ENCODE assay signal across 24 cellular contexts in the genomic region with DNA sequence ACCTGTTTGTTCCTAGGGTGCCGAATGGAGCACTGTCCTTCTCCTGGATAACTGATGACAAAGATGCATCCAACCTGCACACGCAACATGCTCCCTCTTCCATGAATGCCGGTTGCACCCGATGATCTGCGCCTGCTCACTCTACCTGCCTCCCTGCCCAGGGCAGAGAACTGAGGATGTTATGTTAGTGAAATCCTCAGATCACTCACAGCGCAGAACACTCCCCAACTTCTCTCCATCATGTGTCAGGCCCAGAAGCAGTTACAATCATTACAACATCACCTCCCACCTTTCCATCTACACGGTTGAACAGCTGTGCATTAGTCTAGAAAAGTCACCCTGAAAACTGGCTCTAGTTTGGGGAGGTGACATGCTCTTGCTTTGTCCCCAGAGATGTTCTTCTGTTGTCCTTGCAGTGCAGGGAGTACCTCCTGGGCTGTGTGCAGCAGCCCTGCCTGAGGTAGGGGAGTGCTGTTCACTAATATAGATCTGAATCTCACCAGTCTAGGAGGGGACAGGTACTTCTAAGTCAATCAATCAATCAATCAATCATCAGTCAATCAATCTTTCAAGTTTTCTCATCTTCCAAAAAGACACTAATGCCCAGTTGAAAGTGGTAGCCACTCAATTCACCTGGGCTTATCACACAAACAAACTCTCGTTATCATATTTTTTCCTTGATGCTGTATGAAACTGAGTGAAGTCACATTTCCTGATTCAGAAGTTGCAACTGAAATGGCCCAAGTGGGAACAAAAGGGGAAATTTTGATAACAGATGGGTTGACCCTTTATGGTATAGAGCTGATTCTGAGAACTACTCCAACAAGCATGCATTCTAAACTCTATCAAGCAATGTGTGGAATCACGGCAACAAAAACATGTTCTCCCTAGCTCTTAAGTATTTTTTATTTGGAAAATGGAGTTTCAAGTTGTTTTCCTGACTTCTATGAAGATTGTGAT. TPM values are rescaled to one million over a fixed set of nuclear protein-coding genes. Genes with fewer than 3 reads are reported as not detected.
A peak's percentile ranks its signal among the peaks of the same experiment; 100 is the strongest.
DNase-seq lines count a peak whose midpoint lies in the region; ATAC-seq and TF ChIP-seq lines count a peak whose summit lies in the region.
"Had no signal": no experiment of that assay in that cellular context is flagged by ENCODE, and none has a peak within 500 bp of the region (broad histone marks: within the 10 kb centered on the region; RNA-seq: fewer than 3 reads in every experiment).

No MANE protein-coding gene starts in this region.

- no peak for TF ChIP-seq EP300 in SK-N-SH (IDR thresholded peaks at IDR 0.05; ENCODE audit: borderline replicate concordance in 1 of 2, low read depth in 1 of 2, low read length in 1 of 2)

- H3K79me2 ChIP-seq in SK-N-SH (ENCODE audit: insufficient read depth), result no peaks in the 10 kb centered on the region
- H3K79me2 ChIP-seq in parathyroid adenoma, result no peaks in the 10 kb centered on the region

- DNase-seq in SK-N-SH (no peak), HEK293T (ENCODE audit: extremely low spot score) (peak; percentile 2), dorsolateral prefrontal cortex (no peak), testis (no peak), globus pallidus (ENCODE audit: low spot score) (no peak)
- no peak for DNase-seq in stimulated activated CD4-positive, alpha-beta T cell treated with anti-CD3 and anti-CD28 coated beads, Interleukin-1b, Interleukin-23, amount 100 ng/mL, for 48 hours
- DNase-seq: activated CD4-positive, alpha-beta T cell treated with anti-CD3 and anti-CD28 coated beads for 1 hour; AML-193; COR-L47; effector CD4-positive, alpha-beta T cell; NCI-H1105 treated with DMSO at 0.1 percent for 48 hours; NCI-H2081 treated with DMSO at 0.1 percent for 48 hours; NCI-H446 treated with DMSO at 0.1 percent for 48 hours; spleen; SW 1271 had no signal

- TF ChIP-seq CTCF in SK-N-SH (IDR thresholded peaks at IDR 0.05) (no peak), dorsolateral prefrontal cortex (IDR thresholded peaks at IDR 0.05 in 54 of 56, conservative IDR thresholded peaks at IDR 0.05 in 2 of 56; ENCODE audit: low read depth in 1 of 56, partially characterized antibody in 56 of 56) (no peak), parathyroid adenoma (IDR thresholded peaks at IDR 0.05) (no peak), testis (IDR thresholded peaks at IDR 0.05) (no peak)

- H3F3A ChIP-seq in SK-N-SH (replicated peaks; ENCODE audit: insufficient read depth), result peaks cover 13% of the 10 kb centered on the region

- peak overlapping the region; percentile 82 to 93 for H3K27ac ChIP-seq in SK-N-SH (ENCODE audit: low read depth in 2 of 2, low read length in 1 of 2)
- peak overlapping the region in 47 of 59 donors; percentile 20 to 85 (median 69) for H3K27ac ChIP-seq in dorsolateral prefrontal cortex
- peak overlapping the region; percentile 44 for H3K27ac ChIP-seq in parathyroid adenoma
- no peak overlapping the region for H3K27ac ChIP-seq in testis
- H3K27ac ChIP-seq: 22Rv1, breast epithelium had no signal

- CTCF ChIA-PET in SK-N-SH (lab: Yijun Ruan, JAX), result interaction anchor here (1.1 to 7.7 kb wide), 7 partner anchors 14 to 163 kb away, joined by 3 to 39 read pairs (median 4); a partner anchor contains a TSS
- CTCF ChIA-PET in HEK293T (lab: Yijun Ruan, JAX), result interaction anchor here (1.2 to 2.0 kb wide), 2 partner anchors 14 to 149 kb away, joined by 4 to 7 read pairs; no protein-coding TSS in a partner anchor

- no peak overlapping the region for H3K9ac ChIP-seq in SK-N-SH
- no peak overlapping the region for H3K9ac ChIP-seq in parathyroid adenoma

- H3K27me3 ChIP-seq in SK-N-SH (ENCODE audit: insufficient read depth), result no peaks in the 10 kb centered on the region
- H3K27me3 ChIP-seq in dorsolateral prefrontal cortex, result no peaks in the 10 kb centered on the region
- no peaks in the 10 kb centered on the region for H3K27me3 ChIP-seq in parathyroid adenoma (ENCODE audit: control insufficient read depth, insufficient read depth, low read length)
- no peaks in the 10 kb centered on the region for H3K27me3 ChIP-seq in testis
- H3K27me3 ChIP-seq: breast epithelium, gastrocnemius medialis had no signal

- no peaks in the 10 kb centered on the region for H4K20me1 ChIP-seq in SK-N-SH (ENCODE audit: insufficient read depth)

- H3K9me3 ChIP-seq in SK-N-SH, result no peaks in the 10 kb centered on the region
- H3K9me3 ChIP-seq in parathyroid adenoma (ENCODE audit: control insufficient read depth, low read length), result no peaks in the 10 kb centered on the region
- H3K9me3 ChIP-seq in testis, result no peaks in the 10 kb centered on the region
- H3K9me3 ChIP-seq: breast epithelium, gastrocnemius medialis, spleen had no signal

- H2AFZ ChIP-seq in SK-N-SH (ENCODE audit: low read depth) (no peak overlapping the region), parathyroid adenoma (no peak overlapping the region)

- peak overlapping the region; percentile 57; the same call in 1 of the 2 replicates for H3K4me2 ChIP-seq in SK-N-SH
- no peak overlapping the region for H3K4me2 ChIP-seq in parathyroid adenoma (ENCODE audit: low read length)

- no peak for TF ChIP-seq POLR2A in testis (IDR thresholded peaks at IDR 0.05)

- WGBS in SK-N-SH (ENCODE audit: low lambda C conversion rate), result 96% methylated on average over 9 of the region's 9 CpGs
- 89 to 95% methylated on average over 9 of the region's 9 CpGs for WGBS in testis, 2 donors

- peaks cover 12 to 30% of the 10 kb centered on the region in 2 experiments; a peak in 3 of 4 replicates for H3K4me1 ChIP-seq in SK-N-SH (ENCODE audit: control insufficient read depth in 1 of 2, insufficient read depth in 2 of 2, low read depth in 1 of 2, low read length in 1 of 2)
- H3K4me1 ChIP-seq in parathyroid adenoma, result peaks cover 11% of the 10 kb centered on the region
- no peaks in the 10 kb centered on the region for H3K4me1 ChIP-seq in testis
- H3K4me1 ChIP-seq: breast epithelium had no signal

- POLR2A ChIA-PET in SK-N-SH (lab: Yijun Ruan, JAX), result no interaction called here
- POLR2A ChIA-PET in HEK293T (lab: Yijun Ruan, JAX), result no interaction called here

- H3K9me2 ChIP-seq in SK-N-SH, result no peaks in the 10 kb centered on the region

- H3K4me3 ChIP-seq in SK-N-SH (ENCODE audit: low read depth in 2 of 2, low read length in 1 of 2), result no peak overlapping the region
- H3K4me3 ChIP-seq in dorsolateral prefrontal cortex, result no peak overlapping the region
- no peak overlapping the region for H3K4me3 ChIP-seq in parathyroid adenoma (ENCODE audit: low read depth, low read length)
- no peak overlapping the region for H3K4me3 ChIP-seq in testis
- H3K4me3 ChIP-seq: breast epithelium, gastrocnemius medialis, spleen had no signal

- ATAC-seq in SK-N-SH treated with all-trans-retinoic acid at 6 μM for 48 hours, result no peak
- ATAC-seq: esophagus mucosa; natural killer cell treated with Interleukin-12 subunit alpha and Interleukin-12 subunit beta and Interleukin-15 and Interleukin-18, amount 100 ng/mL, for 72 hours had no signal

- intact Hi-C loops in dorsolateral prefrontal cortex (cut with DNase I), result loop anchor here in 1 of 2 donors (5.0 kb wide), 1 partner anchor 69 kb away; no protein-coding TSS in a partner anchor
- intact Hi-C loops in testis (cut with DNase I; ENCODE audit: low total_unique reads), result no loop called here

- TF ChIP-seq RAD21 in SK-N-SH (IDR thresholded peaks at IDR 0.05; ENCODE audit: low read length), result no peak

- H3K36me3 ChIP-seq in SK-N-SH (replicated peaks in 1 of 2; ENCODE audit: control insufficient read depth in 1 of 2, insufficient read depth in 2 of 2, low read length in 1 of 2) (no peaks in the 10 kb centered on the region), parathyroid adenoma (ENCODE audit: control insufficient read depth, insufficient read depth, low read length) (no peaks in the 10 kb centered on the region), testis (ENCODE audit: low read depth, missing control alignments) (no peaks in the 10 kb centered on the region)
- H3K36me3 ChIP-seq: breast epithelium, gastrocnemius medialis, spleen had no signal

TF ChIP-seq in SK-N-SH, 30 proteins besides CTCF, POLR2A, EP300 and RAD21:
- TF ChIP-seq FOXJ3 (CRISPR knock-in tag; IDR thresholded peaks at IDR 0.05), result no peak
TF ChIP-seq in SK-N-SH: peak in this region for 0.

TF ChIP-seq in SK-N-SH treated with all-trans-retinoic acid at 6 μM for 48 hours, 23 proteins besides CTCF, POLR2A, EP300 and RAD21 (continues in another document):
- TF ChIP-seq BACH2 (CRISPR knock-in tag; IDR thresholded peaks at IDR 0.05; ENCODE audit: borderline replicate concordance), result no peak

TF ChIP-seq in HEK293T, 16 proteins besides CTCF, POLR2A, EP300 and RAD21:
- TF ChIP-seq, protein P1, sequence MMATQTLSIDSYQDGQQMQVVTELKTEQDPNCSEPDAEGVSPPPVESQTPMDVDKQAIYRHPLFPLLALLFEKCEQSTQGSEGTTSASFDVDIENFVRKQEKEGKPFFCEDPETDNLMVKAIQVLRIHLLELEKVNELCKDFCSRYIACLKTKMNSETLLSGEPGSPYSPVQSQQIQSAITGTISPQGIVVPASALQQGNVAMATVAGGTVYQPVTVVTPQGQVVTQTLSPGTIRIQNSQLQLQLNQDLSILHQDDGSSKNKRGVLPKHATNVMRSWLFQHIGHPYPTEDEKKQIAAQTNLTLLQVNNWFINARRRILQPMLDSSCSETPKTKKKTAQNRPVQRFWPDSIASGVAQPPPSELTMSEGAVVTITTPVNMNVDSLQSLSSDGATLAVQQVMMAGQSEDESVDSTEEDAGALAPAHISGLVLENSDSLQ (IDR thresholded peaks at IDR 0.05), result peak; percentile 64
- TF ChIP-seq NFRKB (IDR thresholded peaks at IDR 0.05), result no peak

RNA-seq across cellular contexts. Expression of a gene that starts 15.4 kb away (rescaled TPM):
- polyA plus RNA-seq in SK-N-SH (2012; rRNA removed) (3.4 and 7.3 TPM in 2 replicates), testis (ENCODE audit: insufficient read depth, low read depth, low replicate concordance) (73.7 TPM)
- polyA plus RNA-seq in SK-N-SH (2012; cell fraction: cytosol; rRNA removed), result 1.9 and 3.0 TPM in 2 replicates
- polyA plus RNA-seq in SK-N-SH (2012; cell fraction: nucleus; rRNA removed), result 1.7 and 1.9 TPM in 2 replicates
- total RNA-seq in dorsolateral prefrontal cortex (10 to 100 TPM in 113 of 120 experiments, 1 to 10 TPM in 7; 7.1 to 44.8 (median 21.5) TPM), testis (10 to 100 TPM; 24.0 to 39.5 TPM)
- total RNA-seq: natural killer cell treated with Interleukin-12 subunit alpha and Interleukin-12 subunit beta and Interleukin-15 and Interleukin-18, amount 100 ng/mL, for 72 hours; pulmonary artery endothelial cell had no signal

RNA-seq across cellular contexts. Expression of a gene that starts 27.8 kb away (rescaled TPM):
- polyA plus RNA-seq in SK-N-SH (2012; rRNA removed) (0.56 and 0.58 TPM in 2 replicates), testis (ENCODE audit: insufficient read depth, low read depth, low replicate concordance) (26.1 TPM)
- 0.46 and 0.64 TPM in 2 replicates for polyA plus RNA-seq in SK-N-SH (2012; cell fraction: cytosol; rRNA removed)
- 0.45 and 1.1 TPM in 2 replicates for polyA plus RNA-seq in SK-N-SH (2012; cell fraction: nucleus; rRNA removed)
- total RNA-seq in dorsolateral prefrontal cortex (10 to 100 TPM; 11.3 to 60.5 (median 32.2) TPM), testis (10 to 100 TPM; 12.8 to 17.7 TPM)
- total RNA-seq: Daoy; natural killer cell treated with Interleukin-12 subunit alpha and Interleukin-12 subunit beta and Interleukin-15 and Interleukin-18, amount 100 ng/mL, for 72 hours; pulmonary artery endothelial cell had no signal

RNA-seq across cellular contexts. Expression of a gene that starts 44.4 kb away (rescaled TPM):
- polyA plus RNA-seq in SK-N-SH (2012; rRNA removed), result 27.9 and 31.0 TPM in 2 replicates
- polyA plus RNA-seq in SK-N-SH (2012; cell fraction: cytosol; rRNA removed), result 7.3 and 13.0 TPM in 2 replicates
- polyA plus RNA-seq in SK-N-SH (2012; cell fraction: nucleus; rRNA removed), result 140 and 152 TPM in 2 replicates
- 1 to 10 TPM in 32 of 120 experiments, under 1 TPM in 48, not detected in 40; 0.19 to 3.2 (median 0.83) TPM for total RNA-seq in dorsolateral prefrontal cortex
- total RNA-seq in testis, result 1 to 10 TPM; 4.1 to 9.3 TPM
- polyA plus RNA-seq in testis (ENCODE audit: insufficient read depth, low read depth, low replicate concordance), result 14.1 TPM
- total RNA-seq: gastrocnemius medialis; natural killer cell treated with Interleukin-12 subunit alpha and Interleukin-12 subunit beta and Interleukin-15 and Interleukin-18, amount 100 ng/mL, for 72 hours; pulmonary artery endothelial cell had no signal

Comparison
In these comparisons a context has a peak if more than half of its experiments do, and no peak if none do; other contexts are left out.
1. H3K27ac ChIP-seq: peak in SK-N-SH (2 of 2), dorsolateral prefrontal cortex (47 of 59) and parathyroid adenoma (single experiment); none in testis (0 of 2).